1 cellular context compared by ENCODE assay signal in the genomic region with DNA sequence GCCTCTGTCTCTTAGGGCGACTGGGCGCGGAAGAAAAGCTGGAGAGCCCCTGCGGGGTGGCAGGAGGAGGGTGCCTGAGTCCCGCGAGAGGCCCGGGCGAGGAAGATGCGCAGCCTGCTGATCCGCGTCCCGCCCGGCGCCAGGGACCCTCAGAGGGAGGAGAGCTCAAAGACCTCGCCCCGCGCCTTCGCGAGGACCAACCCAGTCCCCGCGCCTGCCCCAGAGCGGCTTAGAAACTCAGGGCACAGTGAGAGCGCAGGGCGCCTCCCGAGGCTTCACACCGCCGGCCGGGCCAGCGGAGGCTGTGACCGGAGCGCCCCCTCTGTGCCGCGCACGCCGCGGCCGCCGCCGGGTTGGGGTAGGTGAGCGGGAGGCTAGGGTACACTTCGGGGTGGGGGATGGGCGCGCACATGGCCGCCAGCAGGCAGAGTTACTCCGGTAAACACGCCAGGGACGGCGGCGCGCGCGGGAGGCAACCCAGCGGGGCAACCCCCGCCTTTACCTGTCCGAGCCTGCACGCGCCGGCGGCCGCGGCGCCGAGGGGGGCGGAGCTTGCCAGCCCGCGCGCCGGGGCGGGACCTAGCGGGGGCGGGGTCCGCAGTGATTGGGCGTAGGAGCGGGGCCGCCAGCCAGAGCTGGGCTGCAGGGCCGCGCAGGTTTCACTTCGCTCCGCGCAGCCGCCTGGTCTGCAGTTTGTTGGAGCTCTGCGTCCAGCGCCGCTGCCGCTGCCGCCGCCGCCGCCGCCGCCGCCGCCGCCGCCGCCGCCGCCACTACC.
A peak's percentile ranks its signal among the peaks of the same experiment; 100 is the strongest.
TF ChIP-seq lines count a peak whose summit lies in the region.

A gene with protein sequence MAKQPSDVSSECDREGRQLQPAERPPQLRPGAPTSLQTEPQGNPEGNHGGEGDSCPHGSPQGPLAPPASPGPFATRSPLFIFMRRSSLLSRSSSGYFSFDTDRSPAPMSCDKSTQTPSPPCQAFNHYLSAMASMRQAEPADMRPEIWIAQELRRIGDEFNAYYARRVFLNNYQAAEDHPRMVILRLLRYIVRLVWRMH (plus strand): TSS at position 662 of the 775 bp plus-strand sequence. CDS start 2,832 bp downstream, outside the sequence.

TF ChIP-seq in IMR-90, 13 proteins besides CTCF, POLR2A, EP300 and RAD21 (continued from another document):
- TF ChIP-seq MXI1 (IDR thresholded peaks at IDR 0.05; ENCODE audit: borderline replicate concordance, low read depth, low read length), result peak; percentile 33; the same call in 1 of the 2 replicates
- no peak for TF ChIP-seq MAFK (IDR thresholded peaks at IDR 0.05; ENCODE audit: low read depth, low read length)
